In the genomic region with DNA sequence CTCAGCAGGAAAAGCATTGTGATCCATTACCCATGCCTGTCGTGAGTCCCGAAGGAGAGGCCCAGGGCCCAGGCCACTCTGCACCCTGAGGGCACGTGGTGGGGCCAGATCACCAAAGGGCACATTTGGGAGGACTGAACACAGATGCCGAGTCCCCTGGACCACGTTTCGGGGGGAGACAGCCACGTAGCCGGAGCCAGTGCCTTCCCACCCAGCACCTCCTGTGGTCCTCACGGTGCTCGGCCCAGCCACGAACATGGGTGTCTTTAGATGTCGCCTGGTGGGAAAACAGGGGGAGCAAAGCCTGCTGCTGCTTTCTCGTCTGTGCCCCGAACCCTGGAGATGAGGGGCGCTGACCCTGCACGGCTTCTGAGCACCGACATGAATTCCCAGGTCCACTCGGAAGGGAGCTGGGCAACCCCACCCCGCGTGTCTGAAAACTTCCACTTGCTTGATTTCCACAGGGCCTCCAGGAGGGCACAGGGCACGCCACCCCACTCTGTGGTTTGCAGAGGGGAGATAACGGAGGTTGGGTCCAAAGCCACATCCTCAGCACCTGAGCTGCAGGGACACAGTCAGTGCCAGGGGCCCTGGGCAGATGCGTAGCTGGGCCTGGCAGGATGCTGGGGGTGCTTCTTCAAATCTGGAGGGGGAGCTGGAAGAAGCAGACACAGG, we compare ENCODE assay signal across 1 cellular context.
TF ChIP-seq lines count a peak whose summit lies in the region.

No MANE protein-coding gene starts in this region.

TF ChIP-seq in K562, 482 proteins besides CTCF, POLR2A, EP300 and RAD21 (continued from another document):
- TF ChIP-seq HMBOX1 (IDR thresholded peaks at IDR 0.05) = no peak
- TF ChIP-seq CEBPG (CRISPR knock-in tag; IDR thresholded peaks at IDR 0.05) = no peak
- TF ChIP-seq CEBPG (tag; conservative IDR thresholded peaks at IDR 0.05 in 1 of 2, IDR thresholded peaks at IDR 0.05 in 1 of 2) = no peak
- TF ChIP-seq CHD7 (IDR thresholded peaks at IDR 0.05; ENCODE audit: low read depth, low read length) = no peak
